24 cellular contexts compared by ENCODE assay signal in genomic region chr9:98404157-98404695, GRCh38.
"Had no signal": no experiment of that assay in that cellular context is flagged by ENCODE, and none has a peak within 500 bp of the region (broad histone marks: within the 10 kb centered on the region; RNA-seq: fewer than 3 reads in every experiment).

No MANE protein-coding gene starts in this region.

- H3K36me3 ChIP-seq: MG63, SJCRH30 had no signal

- DNase-seq: IMR-90; Karpas-422; KG1; MG63; NCI-H1092; NCI-H1105 treated with DMSO at 0.1 percent for 48 hours; NCI-H1417 treated with DMSO at 0.1 percent for 48 hours; NCI-H1694; NCI-H187 treated with DMSO at 0.1 percent for 48 hours; NCI-H2029 treated with DMSO at 0.1 percent for 48 hours; NCI-H2171; NCI-H226; NCI-H446 treated with DMSO at 0.1 percent for 48 hours; NCI-H510A treated with DMSO at 0.1 percent for 48 hours; NCI-H526; NCI-H748 treated with DMSO at 0.1 percent for 48 hours; NK-92 treated with Interleukin-12 subunit alpha and Interleukin-12 subunit beta, amount 100 ng/mL, for 24 hours; PC-3; SHP77 treated with DMSO at 0.1 percent for 48 hours; SJCRH30 had no signal

- H3K4me3 ChIP-seq: MG63, SJCRH30 had no signal

- ATAC-seq: HepG2, Panc1, PC-3, Right ventricle myocardium inferior had no signal

- H3K4me1 ChIP-seq: SJCRH30 had no signal

- H3K27me3 ChIP-seq: MG63 had no signal

- H3K27ac ChIP-seq: RWPE1, SJCRH30 had no signal

- H3K9me3 ChIP-seq: MG63, SJCRH30 had no signal
